Comparison of ENCODE assay signal across 25 cellular contexts in genomic region chr6:85662251-85662650, GRCh38.
"Had no signal": no experiment of that assay in that cellular context is flagged by ENCODE, and none has a peak within 500 bp of the region (broad histone marks: within the 10 kb centered on the region; RNA-seq: fewer than 3 reads in every experiment).

No MANE protein-coding gene starts in this region.

- H3K4me1 ChIP-seq: ascending aorta, heart left ventricle, left ventricle myocardium inferior, right lobe of liver, vagina had no signal

- ATAC-seq: activated CD4-positive, CD25-positive, alpha-beta regulatory T cell treated with anti-CD3 and anti-CD28 coated beads, Interleukin-2, amount 50 U/mL, for 24 hours; effector memory CD8-positive, alpha-beta T cell; foreskin keratinocyte; heart left ventricle; right lobe of liver; stimulated activated memory B cell treated with anti-CD40 and anti-IgM and Interleukin-4, amounts not matched to agents 10 μg/mL and 1 μg/mL and 100 μg/mL, for 72 hours; stimulated activated naive CD8-positive, alpha-beta T cell treated with anti-CD3 and anti-CD28 coated beads, Interleukin-15, amount 100 ng/mL, for 72 hours had no signal

- H3K9me3 ChIP-seq: neutrophil, right lobe of liver had no signal

- H3K27me3 ChIP-seq: ascending aorta, foreskin keratinocyte, heart left ventricle, neutrophil, right lobe of liver, vagina had no signal

- H3K27ac ChIP-seq: ascending aorta, coronary artery, foreskin keratinocyte, heart left ventricle, left ventricle myocardium inferior, neutrophil, right lobe of liver, skin epidermis, vagina, VCaP had no signal

- DNase-seq: activated CD4-positive, alpha-beta T cell treated with anti-CD3 and anti-CD28 coated beads for 48 hours; activated CD4-positive, alpha-beta T cell treated with anti-CD3 and anti-CD28 coated beads, Interleukin-2, amount 50 U/mL, for 48 hours; activated CD8-positive, alpha-beta memory T cell treated with anti-CD3 and anti-CD28 coated beads for 24 hours; activated effector memory CD4-positive, alpha-beta T cell treated with Interleukin-2 at 50 U/mL for 16 hours; activated naive CD4-positive, alpha-beta T cell treated with Interleukin-2 at 50 U/mL for 16 hours; effector memory CD8-positive, alpha-beta T cell; heart left ventricle; kidney glomerular epithelial cell; left ventricle myocardium inferior; nephron progenitor cell; right lobe of liver; stimulated activated CD4-positive, alpha-beta T cell treated with anti-CD3 and anti-CD28 coated beads, Interleukin-4, amount 100 ng/mL, for 4 hours; stimulated activated CD8-positive, alpha-beta memory T cell treated with anti-CD3 and anti-CD28 coated beads, Interleukin-4, amount 100 ng/mL, for 48 hours; stimulated activated naive CD8-positive, alpha-beta T cell treated with anti-CD3 and anti-CD28 coated beads, Interleukin-15, amount 100 ng/mL, for 72 hours; substantia nigra had no signal

- H3K4me3 ChIP-seq: ascending aorta, coronary artery, heart left ventricle, left ventricle myocardium inferior, lung, right lobe of liver, skin epidermis, vagina had no signal

- H3K36me3 ChIP-seq: vagina had no signal
